Comparison of ENCODE assay signal across 8 cellular contexts in genomic region chr11:13462311-13462927, GRCh38. TPM values are rescaled to one million over a fixed set of nuclear protein-coding genes. Genes with fewer than 3 reads are reported as not detected.
DNase-seq lines count a peak whose midpoint lies in the region; ATAC-seq and TF ChIP-seq lines count a peak whose summit lies in the region.

No MANE protein-coding gene starts in this region.

- BruUV-seq in OCI-LY7 (replicated peaks; lab: Mats Ljungman, UMichigan) = no TSS peak

- H3K4me1 ChIP-seq in OCI-LY7 (ENCODE audit: insufficient read depth, low read length, poor library complexity, severe bottlenecking) (peaks cover 22% of the 10 kb centered on the region), neuron (ENCODE audit: insufficient read depth, low read length) (peaks cover 30% of the 10 kb centered on the region), testis (peaks cover 6% of the 10 kb centered on the region)

- peaks cover 38% of the 10 kb centered on the region for H3K4me1 Mint-ChIP-seq in activated T-helper 1 cell treated with anti-CD3 and anti-CD28 coated beads, Interleukin-12 subunit alpha, Interleukin-12 subunit beta, Interleukin-2, Interleukin-4 antibody, amounts not matched to agents 30 ng/mL and 10 ng/mL and 1 ng/mL, durations not matched to agents 14 hours and 24 hours and 36 hours (ENCODE audit: low read depth)

- peak; percentile 29 for ATAC-seq in GM19452 (IDR thresholded peaks at IDR 0.05; ENCODE audit: unreplicated experiment)
- ATAC-seq in HG03558 (IDR thresholded peaks at IDR 0.05; ENCODE audit: extremely low read depth, unreplicated experiment) = peak; percentile 16

- H3K79me2 ChIP-seq in OCI-LY7 (ENCODE audit: insufficient read depth, low read depth, low read length) = peaks cover 41% of the 10 kb centered on the region; the same call in 1 of the 2 replicates

- CTCF ChIA-PET in OCI-LY7 (lab: Charles Lee; ENCODE audit: unreplicated experiment) = interaction anchor here (0.6 kb wide), 2 partner anchors 60 to 606 kb away, joined by 3 read pairs; no protein-coding TSS in a partner anchor

- TF ChIP-seq POLR2A in testis (IDR thresholded peaks at IDR 0.05) = no peak

- peak overlapping the region; percentile 88 for H3K4me2 ChIP-seq in OCI-LY7 (ENCODE audit: low read length)

- H2AFZ ChIP-seq in OCI-LY7 (ENCODE audit: low read length) (peak overlapping the region; percentile 82), neuron (ENCODE audit: low read depth, low read length) (peak overlapping the region; percentile 90)

- H3K27me3 Mint-ChIP-seq in activated T-helper 1 cell treated with anti-CD3 and anti-CD28 coated beads, Interleukin-12 subunit alpha, Interleukin-12 subunit beta, Interleukin-2, Interleukin-4 antibody, amounts not matched to agents 30 ng/mL and 10 ng/mL and 1 ng/mL, durations not matched to agents 14 hours and 24 hours and 36 hours (ENCODE audit: insufficient read depth) = peaks cover 3% of the 10 kb centered on the region

- no peaks in the 10 kb centered on the region for H3K9me3 Mint-ChIP-seq in activated T-helper 1 cell treated with anti-CD3 and anti-CD28 coated beads, Interleukin-12 subunit alpha, Interleukin-12 subunit beta, Interleukin-2, Interleukin-4 antibody, amounts not matched to agents 30 ng/mL and 10 ng/mL and 1 ng/mL, durations not matched to agents 14 hours and 24 hours and 36 hours

- peaks cover 8% of the 10 kb centered on the region for H3K36me3 Mint-ChIP-seq in activated T-helper 1 cell treated with anti-CD3 and anti-CD28 coated beads, Interleukin-12 subunit alpha, Interleukin-12 subunit beta, Interleukin-2, Interleukin-4 antibody, amounts not matched to agents 30 ng/mL and 10 ng/mL and 1 ng/mL, durations not matched to agents 14 hours and 24 hours and 36 hours (ENCODE audit: low read depth)

- no peaks in the 10 kb centered on the region for H3K36me3 ChIP-seq in OCI-LY7 (ENCODE audit: insufficient read depth, low read length)
- H3K36me3 ChIP-seq in neuron (ENCODE audit: insufficient read depth, low read length) = peaks cover 4% of the 10 kb centered on the region
- no peaks in the 10 kb centered on the region for H3K36me3 ChIP-seq in testis (ENCODE audit: low read depth, missing control alignments)

- TF ChIP-seq CTCF in OCI-LY7 (conservative IDR thresholded peaks at IDR 0.05; ENCODE audit: low read length) (0 out of 2 replicates have a peak, but pooled peaks have one; percentile 29), fibroblast of villous mesenchyme (IDR thresholded peaks at IDR 0.05; ENCODE audit: insufficient read depth, low read depth, low read length) (no peak), testis (IDR thresholded peaks at IDR 0.05) (no peak)

- no peaks in the 10 kb centered on the region for H3K9me2 ChIP-seq in OCI-LY7 (ENCODE audit: insufficient read depth, low read length)

- peak overlapping the region; percentile 99 for H3K4me3 Mint-ChIP-seq in activated T-helper 1 cell treated with anti-CD3 and anti-CD28 coated beads, Interleukin-12 subunit alpha, Interleukin-12 subunit beta, Interleukin-2, Interleukin-4 antibody, amounts not matched to agents 30 ng/mL and 10 ng/mL and 1 ng/mL, durations not matched to agents 14 hours and 24 hours and 36 hours

- H3K4me3 ChIP-seq in OCI-LY7 (ENCODE audit: low read depth, low read length, poor library complexity, severe bottlenecking) (peak overlapping the region; percentile 86), fibroblast of villous mesenchyme (ENCODE audit: low read depth, low read length) (peak overlapping the region; percentile 99), neuron (ENCODE audit: low read length) (peak overlapping the region; percentile 76), testis (peak overlapping the region; percentile 80 to 94)

- POLR2A ChIA-PET in OCI-LY7 (lab: Charles Lee) = interaction anchor here (0.6 to 4.0 kb wide), 8 partner anchors 8 to 1449 kb away, joined by 3 to 20 read pairs (median 3); no protein-coding TSS in a partner anchor

- H3K9me3 ChIP-seq in OCI-LY7 (ENCODE audit: low read length) (no peaks in the 10 kb centered on the region), neuron (ENCODE audit: low read length) (no peaks in the 10 kb centered on the region), testis (no peaks in the 10 kb centered on the region)

- H4K20me1 ChIP-seq in OCI-LY7 (ENCODE audit: insufficient read depth, low read length) = no peaks in the 10 kb centered on the region

- H3K27me3 ChIP-seq in neuron (ENCODE audit: insufficient read depth, low read length) (no peaks in the 10 kb centered on the region), testis (no peaks in the 10 kb centered on the region)

- intact Hi-C loops in OCI-LY7 (cut with micrococcal nuclease; ENCODE audit: unreplicated experiment) (loop anchor here (10.0 kb wide), 1 partner anchor 612 kb away; no protein-coding TSS in a partner anchor), testis (cut with DNase I; ENCODE audit: low total_unique reads) (no loop called here)
- intact Hi-C loops in activated T-helper 1 cell treated with anti-CD3 and anti-CD28 coated beads, Interleukin-12 subunit alpha, Interleukin-12 subunit beta, Interleukin-2, Interleukin-4 antibody, amounts not matched to agents 30 ng/mL and 10 ng/mL and 1 ng/mL, durations not matched to agents 14 hours and 24 hours and 36 hours (cut with micrococcal nuclease) = loop anchor here (2.0 to 10.0 kb wide), 7 partner anchors 125 to 1620 kb away; partner anchors contain the start of genes COPB1, MICAL2, TEAD1 and USP47

- peak overlapping the region; percentile 98 for H3K27ac Mint-ChIP-seq in activated T-helper 1 cell treated with anti-CD3 and anti-CD28 coated beads, Interleukin-12 subunit alpha, Interleukin-12 subunit beta, Interleukin-2, Interleukin-4 antibody, amounts not matched to agents 30 ng/mL and 10 ng/mL and 1 ng/mL, durations not matched to agents 14 hours and 24 hours and 36 hours

- WGBS in testis, 2 donors = 2% methylated on average over 17 to 20 of the region's 20 CpGs

- H3K27ac ChIP-seq in OCI-LY7 (ENCODE audit: low read depth, low read length, poor library complexity, severe bottlenecking) (peak overlapping the region; percentile 55), testis (peak overlapping the region; percentile 81 to 87)

- DNase-seq in COLO668 (lab: John Stamatoyannopoulos, UW; ENCODE audit: unreplicated experiment) (peak; percentile 66), OCI-LY7 (ENCODE audit: low spot score) (peak; percentile 59), fibroblast of villous mesenchyme (ENCODE audit: low read depth) (peak; percentile 38), testis (peak; percentile 83)
- peak; percentile 51 for DNase-seq in activated T-helper 1 cell treated with anti-CD3 and anti-CD28 coated beads, Interleukin-12 subunit alpha, Interleukin-12 subunit beta, Interleukin-2, Interleukin-4 antibody, amounts not matched to agents 30 ng/mL and 10 ng/mL and 1 ng/mL, durations not matched to agents 14 hours and 24 hours and 36 hours (ENCODE audit: low spot score)

RNA-seq across cellular contexts. Expression of gene BTBD10, which starts 0.6 kb away (rescaled TPM):
- 23.7 and 25.0 TPM in 2 replicates for total RNA-seq in OCI-LY7 (2014; rRNA removed; shearing (Covaris generic))
- total RNA-seq in OCI-LY7 (2022) = 21.3 and 23.0 TPM in 2 replicates
- 21.2 and 21.9 TPM in 2 replicates for total RNA-seq in activated T-helper 1 cell treated with anti-CD3 and anti-CD28 coated beads, Interleukin-12 subunit alpha, Interleukin-12 subunit beta, Interleukin-2, Interleukin-4 antibody, amounts not matched to agents 30 ng/mL and 10 ng/mL and 1 ng/mL, durations not matched to agents 14 hours and 24 hours and 36 hours
- total RNA-seq in fibroblast of villous mesenchyme = 44.5 and 62.6 TPM in 2 replicates
- 10 to 100 TPM; 47.0 to 69.4 TPM for total RNA-seq in testis
- 81.7 TPM for polyA plus RNA-seq in testis (ENCODE audit: insufficient read depth, low read depth, low replicate concordance)

RNA-seq across cellular contexts. Expression of gene PTH, which starts 33.4 kb away (rescaled TPM):
- not detected in 2 replicates for total RNA-seq in OCI-LY7 (2014; rRNA removed; shearing (Covaris generic))
- total RNA-seq in OCI-LY7 (2022) (not detected in 2 replicates), fibroblast of villous mesenchyme (not detected in 2 replicates), testis (not detected)
- total RNA-seq in activated T-helper 1 cell treated with anti-CD3 and anti-CD28 coated beads, Interleukin-12 subunit alpha, Interleukin-12 subunit beta, Interleukin-2, Interleukin-4 antibody, amounts not matched to agents 30 ng/mL and 10 ng/mL and 1 ng/mL, durations not matched to agents 14 hours and 24 hours and 36 hours = not detected in 2 replicates
- polyA plus RNA-seq in testis (ENCODE audit: insufficient read depth, low read depth, low replicate concordance) = not detected

Comparison
In these comparisons a context has a peak if more than half of its experiments do, and no peak if none do; other contexts are left out.
1. Peak in every context shown above with its lines: DNase-seq, ATAC-seq, H3K4me3 ChIP-seq and H3K27ac ChIP-seq.